ENCODE assay signal across 8 cellular contexts in the genomic region with DNA sequence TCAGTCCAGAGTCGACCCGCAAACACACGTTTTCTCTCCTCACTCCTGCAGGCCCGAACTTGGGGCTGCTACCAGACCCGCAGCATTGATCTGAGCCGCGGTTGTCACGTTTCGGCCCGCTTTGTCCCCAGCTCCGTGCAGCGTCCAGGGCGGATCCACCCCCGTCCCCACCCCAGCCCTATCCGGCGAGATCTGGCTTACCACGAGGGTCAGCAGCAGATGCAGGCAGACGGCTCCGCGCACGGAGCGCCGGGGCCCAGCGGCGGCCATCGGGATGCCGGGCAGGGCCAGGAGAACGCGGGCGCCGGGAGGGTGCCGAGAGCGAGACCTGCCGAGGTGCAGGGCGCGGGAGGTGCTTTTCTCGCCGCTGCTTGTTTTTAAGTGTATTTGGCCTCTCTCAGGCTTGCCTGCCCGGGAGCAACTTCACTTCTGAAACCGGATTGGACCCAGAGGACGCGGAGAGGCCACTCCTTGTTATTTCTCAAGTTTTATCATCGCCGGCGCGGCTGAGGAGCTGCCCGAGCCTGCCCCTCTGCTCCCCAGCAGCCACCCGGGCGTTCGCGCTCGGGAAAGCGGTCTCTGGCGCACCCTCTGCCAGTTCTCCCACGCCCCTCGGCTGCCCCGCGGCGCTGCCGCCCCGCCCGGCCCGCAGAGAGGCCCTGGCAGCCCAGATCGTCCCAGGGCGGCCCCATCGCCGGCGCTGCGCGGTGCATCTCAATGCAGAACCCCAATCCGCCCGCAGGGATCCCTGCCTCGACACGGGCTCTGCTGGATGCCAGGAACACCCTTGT. TPM values are rescaled to one million over a fixed set of nuclear protein-coding genes. Genes with fewer than 3 reads are reported as not detected.
DNase-seq lines count a peak whose midpoint lies in the region; ATAC-seq, FAIRE-seq and TF ChIP-seq lines count a peak whose summit lies in the region.

A gene (minus strand): TSS at position 352 of the 791 bp plus-strand sequence. CDS start 82 bp downstream, at position 270.

- CTCF ChIA-PET in K562 (lab: Yijun Ruan, JAX; ENCODE audit: low intra/inter-chr PET ratio) = no interaction called here

- H3K27me3 ChIP-seq in K562 (ENCODE audit: control insufficient read depth in 2 of 2, insufficient read depth in 2 of 2, low read length in 2 of 2) (peaks cover 0 to 23% of the 10 kb centered on the region in 2 experiments; a peak in 2 of 5 replicates), testis (no peaks in the 10 kb centered on the region), gastroesophageal sphincter (peaks cover 83% of the 10 kb centered on the region)

- no peaks in the 10 kb centered on the region for H4K20me1 ChIP-seq in K562 (replicated peaks; ENCODE audit: control insufficient read depth, insufficient read depth, low read length)

- POLR2A ChIA-PET in K562 (lab: Yijun Ruan, JAX) = interaction anchor here (0.6 to 0.7 kb wide), 2 partner anchors 16 to 515 kb away, joined by 3 read pairs; no protein-coding TSS in a partner anchor

- no peak within 1 kb of the TSS for H2AFZ ChIP-seq in K562 (ENCODE audit: low read depth, low read length)

- intact Hi-C loops in K562 (cut with micrococcal nuclease) = no loop called here
- intact Hi-C loops in left colon (cut with DNase I, micrococcal nuclease) = no loop called here
- intact Hi-C loops in testis (cut with DNase I; ENCODE audit: low total_unique reads) = no loop called here

- H3K4me2 ChIP-seq in K562 (ENCODE audit: insufficient read depth, low read length) = no peak within 1 kb of the TSS

- ATAC-seq in K562 (peak; percentile 31; the same call in 2 of the 3 replicates), left colon (peak; percentile 73), gastroesophageal sphincter (no peak)

- H3K4me3 ChIP-seq in K562 (no peak within 1 kb of the TSS), testis (peak within 1 kb of the TSS; percentile 12 to 36), gastroesophageal sphincter (peak within 1 kb of the TSS in 1 of 2 donors; percentile 38)

- FAIRE-seq in K562 (lab: Jason Lieb, UNC) = no peak

- no TSS peak for BruUV-seq in K562 (replicated peaks; lab: Mats Ljungman, UMichigan)

- no peaks in the 10 kb centered on the region for H3K79me2 ChIP-seq in K562 (ENCODE audit: control insufficient read depth, insufficient read depth, low read length)

- H3K9me3 ChIP-seq in K562 (replicated peaks; ENCODE audit: control insufficient read depth, insufficient read depth, low read depth, low read length) (no peaks in the 10 kb centered on the region), testis (no peaks in the 10 kb centered on the region), gastroesophageal sphincter (no peaks in the 10 kb centered on the region)

- H3K9ac ChIP-seq in K562 (ENCODE audit: insufficient read depth in 1 of 2, low read depth in 2 of 2, low read length in 2 of 2) = no peak within 1 kb of the TSS

- H3K27ac ChIP-seq in K562 (ENCODE audit: extremely low read depth, low read depth, low read length) (no peak within 1 kb of the TSS), testis (no peak within 1 kb of the TSS), gastroesophageal sphincter (no peak within 1 kb of the TSS)

- TF ChIP-seq RAD21 in K562 (CRISPR knock-in tag; conservative IDR thresholded peaks at IDR 0.05 in 1 of 2, IDR thresholded peaks at IDR 0.05 in 1 of 2) = no peak

- no peaks in the 10 kb centered on the region for H3K9me1 ChIP-seq in K562 (ENCODE audit: control insufficient read depth, insufficient read depth, low read length)

- in situ Hi-C loops in K562 (cut with MboI) = no loop called here

- H3K4me1 ChIP-seq in K562 (replicated peaks in 1 of 2; ENCODE audit: control insufficient read depth in 2 of 2, insufficient read depth in 2 of 2, low read length in 2 of 2) (peaks cover 0 to 18% of the 10 kb centered on the region in 2 experiments; a peak in 1 of 5 replicates), testis (no peaks in the 10 kb centered on the region), gastroesophageal sphincter (peaks cover 0 to 26% (median 5%) of the 10 kb centered on the region in 3 donors)

- TF ChIP-seq EP300 in K562 (IDR thresholded peaks at IDR 0.05; ENCODE audit: low read length) (no peak), gastroesophageal sphincter (IDR thresholded peaks at IDR 0.05) (no peak)

- H3K36me3 ChIP-seq in K562 (ENCODE audit: control insufficient read depth, insufficient read depth, low read length) = no peaks in the 10 kb centered on the region
- no peaks in the 10 kb centered on the region for H3K36me3 ChIP-seq in testis (ENCODE audit: low read depth, missing control alignments)
- no peaks in the 10 kb centered on the region for H3K36me3 ChIP-seq in gastroesophageal sphincter

- DNase-seq in NCI-H82 (lab: John Stamatoyannopoulos, UW) (peak; percentile 20), NCI-H82 treated with DMSO at 0.1 percent for 48 hours (lab: John Stamatoyannopoulos, UW; ENCODE audit: unreplicated experiment) (no peak), K562 (ENCODE audit: extremely low read depth in 1 of 4, low spot score in 3 of 4) (no peak), left colon (peak in 1 of 2 donors; percentile 23), testis (peak; percentile 17), NCI-H187 (lab: John Stamatoyannopoulos, UW) (no peak), NCI-H1048 (lab: John Stamatoyannopoulos, UW) (no peak)

- no peak for TF ChIP-seq CTCF in K562 (IDR thresholded peaks at IDR 0.05 in 2 of 3, conservative IDR thresholded peaks at IDR 0.05 in 1 of 3; ENCODE audit: insufficient read depth in 2 of 3, low read depth in 1 of 3, low read length in 3 of 3)
- no peak for TF ChIP-seq CTCF in testis (IDR thresholded peaks at IDR 0.05)
- TF ChIP-seq CTCF in gastroesophageal sphincter (IDR thresholded peaks at IDR 0.05) = no peak

- 27% methylated on average over 67 of the region's 74 CpGs for WGBS in K562 (ENCODE audit: insufficient coverage, low coverage, missing lambda C conversion rate)
- 2 to 5% methylated on average over 28 to 73 of the region's 74 CpGs for WGBS in testis, 2 donors
- WGBS in gastroesophageal sphincter (ENCODE audit: low coverage in 1 of 2), 2 donors = 0% methylated on average over 2 of the region's 74 CpGs; no CpG with 5 or more reads in 1 of the 2 donors

- TF ChIP-seq POLR2A in K562 (conservative IDR thresholded peaks at IDR 0.05) = no peak
- TF ChIP-seq POLR2A in testis (IDR thresholded peaks at IDR 0.05) = no peak
- TF ChIP-seq POLR2A in gastroesophageal sphincter (IDR thresholded peaks at IDR 0.05) = no peak

TF ChIP-seq in K562, 482 proteins besides CTCF, POLR2A, EP300 and RAD21 (continues in another document):
- TF ChIP-seq, protein P1, sequence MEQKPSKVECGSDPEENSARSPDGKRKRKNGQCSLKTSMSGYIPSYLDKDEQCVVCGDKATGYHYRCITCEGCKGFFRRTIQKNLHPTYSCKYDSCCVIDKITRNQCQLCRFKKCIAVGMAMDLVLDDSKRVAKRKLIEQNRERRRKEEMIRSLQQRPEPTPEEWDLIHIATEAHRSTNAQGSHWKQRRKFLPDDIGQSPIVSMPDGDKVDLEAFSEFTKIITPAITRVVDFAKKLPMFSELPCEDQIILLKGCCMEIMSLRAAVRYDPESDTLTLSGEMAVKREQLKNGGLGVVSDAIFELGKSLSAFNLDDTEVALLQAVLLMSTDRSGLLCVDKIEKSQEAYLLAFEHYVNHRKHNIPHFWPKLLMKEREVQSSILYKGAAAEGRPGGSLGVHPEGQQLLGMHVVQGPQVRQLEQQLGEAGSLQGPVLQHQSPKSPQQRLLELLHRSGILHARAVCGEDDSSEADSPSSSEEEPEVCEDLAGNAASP (IDR thresholded peaks at IDR 0.05) = no peak
- TF ChIP-seq MCM7 (IDR thresholded peaks at IDR 0.05) (no peak), ZNF778 (CRISPR knock-in tag; IDR thresholded peaks at IDR 0.05) (no peak), PHB (CRISPR knock-in tag; IDR thresholded peaks at IDR 0.05) (no peak), ZNF175 (CRISPR knock-in tag; IDR thresholded peaks at IDR 0.05; ENCODE audit: low read depth) (no peak)

RNA-seq across cellular contexts. Expression of the gene that starts here (rescaled TPM):
- total RNA-seq in K562 (2011; cell fraction: chromatin; rRNA removed; ENCODE audit: low replicate concordance) = 0.05 and 0.16 TPM in 2 replicates
- not detected in 2 replicates for total RNA-seq in K562 (2011; cell fraction: nucleolus; rRNA removed)
- not detected in 2 replicates for total RNA-seq in K562 (2011; cell fraction: nucleoplasm; rRNA removed)
- 0.04 and 0.09 TPM in 2 replicates for total RNA-seq in K562 (2014; rRNA removed)
- total RNA-seq in K562 (2014; rRNA removed; fragmentation: Illumina TruSeq; extraction: Trizol) = 0.07 and 0.10 TPM in 2 replicates
- 0.04 and 0.07 TPM in 2 replicates for total RNA-seq in K562 (2015; rRNA removed; fragmentation: Illumina TruSeq; extraction: Trizol)
- 0.07 and 0.40 TPM in 2 replicates for total RNA-seq in K562 (2021)
- 0.01 TPM in 1 of 2 replicates, not detected in the other for polyA plus RNA-seq in K562 (2011; rRNA removed)
- 0.01 TPM in 1 of 2 replicates, not detected in the other for polyA plus RNA-seq in K562 (2011; cell fraction: cytosol; rRNA removed)
- polyA plus RNA-seq in K562 (2011; cell fraction: nucleus; rRNA removed) = not detected in 2 replicates
- 0.12 and 0.29 TPM in 2 replicates for polyA plus RNA-seq in K562 (2012)
- 0.06 and 0.24 TPM in 2 replicates for polyA plus RNA-seq in K562 (2014; fragmentation: Illumina TruSeq; extraction: Trizol)
- polyA plus RNA-seq in K562 (2014; fragmentation: Nextera tagmentation; extraction: Ambion mirVana) = under 1 TPM; 0.03 to 0.11 TPM
- 0.05 and 0.08 TPM in 2 replicates for polyA plus RNA-seq in K562 (2014; rRNA removed)
- polyA minus RNA-seq in K562 (2011; rRNA and poly(A)+ RNA removed) = 0.03 TPM in 1 of 2 replicates, not detected in the other
- not detected in 2 replicates for polyA minus RNA-seq in K562 (2011; cell fraction: cytosol; rRNA and poly(A)+ RNA removed)
- not detected in 2 replicates for polyA minus RNA-seq in K562 (2011; cell fraction: nucleus; rRNA and poly(A)+ RNA removed)
- total RNA-seq in left colon = under 1 TPM; 0.22 to 0.34 TPM
- total RNA-seq in testis = under 1 TPM; 0.19 to 0.24 TPM
- 2.0 TPM for polyA plus RNA-seq in testis (ENCODE audit: insufficient read depth, low read depth, low replicate concordance)
- total RNA-seq in gastroesophageal sphincter = 10 to 100 TPM in 1 of 4 donors, under 1 TPM in 3; 0.27 to 17.1 (median 0.51) TPM

Comparison
In these comparisons a context has a peak if more than half of its experiments do, and no peak if none do; other contexts are left out.
1. DNase-seq: peak in NCI-H82 (single experiment) and testis (single experiment); none in NCI-H82 treated with DMSO at 0.1 percent for 48 hours (single experiment), K562 (0 of 4), NCI-H187 (0 of 2) and NCI-H1048 (single experiment).
2. Peak in ATAC-seq in K562; RNA of the gene not detected or under 1 TPM.
3. Peak in ATAC-seq in left colon; RNA of the gene not detected or under 1 TPM.